ENCODE assay signal across 14 cellular contexts in the genomic region with DNA sequence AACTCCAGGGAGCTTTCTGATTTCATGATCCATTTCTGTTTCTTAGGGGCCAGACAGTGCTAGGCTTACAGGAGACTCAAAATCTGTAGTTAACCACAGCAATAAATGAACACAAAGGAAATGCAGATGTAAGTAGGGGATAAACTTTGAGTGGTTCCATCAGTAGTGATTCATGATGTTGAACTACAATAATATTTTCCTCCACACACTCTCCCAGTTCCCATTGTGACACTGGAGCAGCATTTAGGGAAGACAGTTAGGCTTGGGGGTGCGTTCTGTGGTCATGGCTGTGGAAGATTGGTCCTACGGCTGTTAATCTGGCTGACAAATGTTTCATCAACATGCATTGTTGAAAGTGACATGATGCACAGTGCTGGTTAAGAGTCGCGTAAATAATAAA.
DNase-seq lines count a peak whose midpoint lies in the region; ATAC-seq and TF ChIP-seq lines count a peak whose summit lies in the region.
"Had no signal": no experiment of that assay in that cellular context is flagged by ENCODE, and none has a peak within 500 bp of the region (broad histone marks: within the 10 kb centered on the region; RNA-seq: fewer than 3 reads in every experiment).

No MANE protein-coding gene starts in this region.

- intact Hi-C loops in Calu3 (cut with micrococcal nuclease; ENCODE audit: unreplicated experiment) (loop anchor here (10.0 kb wide), 1 partner anchor 194 kb away; no protein-coding TSS in a partner anchor), PC-3 (cut with micrococcal nuclease) (loop anchor here (5.0 kb wide), 2 partner anchors 146 to 289 kb away; no protein-coding TSS in a partner anchor), psoas muscle (cut with DNase I) (no loop called here)

- no peaks in the 10 kb centered on the region for H3K9me2 ChIP-seq in PC-3 (replicated peaks; ENCODE audit: low read length)

- H2AFZ ChIP-seq in PC-3 (ENCODE audit: low read length), result no peak overlapping the region
- H2AFZ ChIP-seq: PC-9 had no signal

- 94 to 97% methylated on average over 4 of the region's 4 CpGs for WGBS in endodermal cell (ENCODE audit: insufficient coverage in 1 of 2, insufficient read length in 1 of 2), 2 experiments
- 46 to 69% (median 54%) methylated on average over 4 of the region's 4 CpGs for WGBS in psoas muscle, 3 donors

- peak overlapping the region; percentile 36 for H3K4me3 ChIP-seq in PC-3 (ENCODE audit: low read length)
- H3K4me3 ChIP-seq in endodermal cell (ENCODE audit: low read length), result no peak overlapping the region
- H3K4me3 ChIP-seq in psoas muscle, result no peak overlapping the region
- H3K4me3 ChIP-seq: ascending aorta, PC-9 had no signal

- H3K36me3 ChIP-seq in PC-3 (ENCODE audit: low read depth, low read length) (peaks cover 19% of the 10 kb centered on the region), endodermal cell (ENCODE audit: control insufficient read depth, insufficient read depth, low read length) (peaks cover 23% of the 10 kb centered on the region), psoas muscle (ENCODE audit: insufficient read depth in 1 of 2, low read depth in 1 of 2) (no peaks in the 10 kb centered on the region)
- H3K36me3 ChIP-seq: ascending aorta had no signal

- TF ChIP-seq CTCF in Calu3 (IDR thresholded peaks at IDR 0.05; ENCODE audit: unreplicated experiment) (no peak), PC-3 (conservative IDR thresholded peaks at IDR 0.05; ENCODE audit: low read depth, low read length) (no peak), endodermal cell (conservative IDR thresholded peaks at IDR 0.05) (no peak), nephron (IDR thresholded peaks at IDR 0.05; ENCODE audit: unreplicated experiment in 3 of 3) (no peak), psoas muscle (IDR thresholded peaks at IDR 0.05) (no peak)

- POLR2A ChIA-PET in PC-3 (lab: Charles Lee; ENCODE audit: unreplicated experiment), result no interaction called here

- peak overlapping the region; percentile 46 for H3K4me3 Mint-ChIP-seq in Calu3 (ENCODE audit: low read depth, unreplicated experiment)
- H3K4me3 Mint-ChIP-seq in endodermal cell, result no peak overlapping the region
- H3K4me3 Mint-ChIP-seq in nephron, result peak overlapping the region in 1 of 3 experiments; percentile 21
- H3K4me3 Mint-ChIP-seq: activated T-cell treated with anti-CD3 and anti-CD28 coated beads, Interleukin-2, amount 50 U/mL, for 4 hours; CD8-positive, alpha-beta T cell; naive B cell had no signal

- H4K20me1 ChIP-seq in PC-3 (ENCODE audit: low read length), result peaks cover 68% of the 10 kb centered on the region

- H3K27ac ChIP-seq in PC-3 (ENCODE audit: low read length) (peak overlapping the region; percentile 95), endodermal cell (ENCODE audit: low read depth, low read length) (peak overlapping the region; percentile 54), psoas muscle (no peak overlapping the region)

- no peak for DNase-seq in Calu3
- peak; percentile 33 for DNase-seq in PC-3
- no peak for DNase-seq in endodermal cell
- no peak for DNase-seq in psoas muscle
- DNase-seq in H4 (ENCODE audit: low spot score), result no peak
- DNase-seq in activated CD4-positive, alpha-beta T cell treated with anti-CD3 and anti-CD28 coated beads for 4 hours, result no peak
- DNase-seq: activated T-cell treated with anti-CD3 and anti-CD28 coated beads, Interleukin-2, amount 50 U/mL, for 4 hours; CD8-positive, alpha-beta T cell; naive B cell; NCI-H2171 treated with DMSO at 0.1 percent for 48 hours had no signal

- H3K27ac Mint-ChIP-seq in Calu3 (ENCODE audit: unreplicated experiment) (peak overlapping the region; percentile 50), endodermal cell (no peak overlapping the region), nephron (peak overlapping the region; percentile 87 to 94 (median 91))
- H3K27ac Mint-ChIP-seq: CD8-positive, alpha-beta T cell; naive B cell had no signal

- H3K27me3 ChIP-seq in PC-3 (ENCODE audit: low read length) (no peaks in the 10 kb centered on the region), endodermal cell (ENCODE audit: control insufficient read depth, insufficient read depth, low read length, poor library complexity, severe bottlenecking) (no peaks in the 10 kb centered on the region), psoas muscle (ENCODE audit: insufficient read depth in 3 of 3, low read length in 2 of 3) (peaks cover 0 to 11% (median 0%) of the 10 kb centered on the region in 3 donors)

- H3K79me2 ChIP-seq in PC-3 (ENCODE audit: low read length), result peaks cover 88% of the 10 kb centered on the region

- BruUV-seq in Calu3 (replicated peaks; lab: Mats Ljungman, UMichigan), result no TSS peak
- TSS peak; percentile 1 for BruUV-seq in PC-3 (replicated peaks; lab: Mats Ljungman, UMichigan)

- no peaks in the 10 kb centered on the region for H3K9me3 Mint-ChIP-seq in Calu3 (ENCODE audit: low read depth, unreplicated experiment)
- H3K9me3 Mint-ChIP-seq in endodermal cell, result no peaks in the 10 kb centered on the region
- no peaks in the 10 kb centered on the region for H3K9me3 Mint-ChIP-seq in nephron
- H3K9me3 Mint-ChIP-seq: activated T-cell treated with anti-CD3 and anti-CD28 coated beads, Interleukin-2, amount 50 U/mL, for 4 hours; CD8-positive, alpha-beta T cell; naive B cell had no signal

- H3F3A ChIP-seq in PC-3 (ENCODE audit: low read length, unreplicated experiment), result peaks cover 47% of the 10 kb centered on the region

- H3K9me3 ChIP-seq in PC-3 (ENCODE audit: low read length), result no peaks in the 10 kb centered on the region
- H3K9me3 ChIP-seq in endodermal cell (ENCODE audit: control insufficient read depth, low read length), result no peaks in the 10 kb centered on the region
- no peaks in the 10 kb centered on the region for H3K9me3 ChIP-seq in psoas muscle
- H3K9me3 ChIP-seq: ascending aorta had no signal

- peaks cover 78% of the 10 kb centered on the region for H3K4me1 ChIP-seq in PC-3 (ENCODE audit: insufficient read depth, low read length)
- peaks cover 13% of the 10 kb centered on the region for H3K4me1 ChIP-seq in endodermal cell (ENCODE audit: control insufficient read depth, insufficient read depth, low read length)
- H3K4me1 ChIP-seq in psoas muscle, result peaks cover 15% of the 10 kb centered on the region

- H3K4me1 Mint-ChIP-seq in Calu3 (ENCODE audit: low read depth, unreplicated experiment) (peaks cover 91% of the 10 kb centered on the region), endodermal cell (peaks cover 40% of the 10 kb centered on the region), nephron (peaks cover 53% of the 10 kb centered on the region)

- ATAC-seq in PC-3, result peak; percentile 3
- no peak for ATAC-seq in psoas muscle
- no peak for ATAC-seq in HG02884 (IDR thresholded peaks at IDR 0.05; ENCODE audit: unreplicated experiment)
- ATAC-seq: activated T-cell treated with anti-CD3 and anti-CD28 coated beads, Interleukin-2, amount 50 U/mL, for 4 hours; CD8-positive, alpha-beta T cell had no signal

- H3K27me3 Mint-ChIP-seq in Calu3 (ENCODE audit: unreplicated experiment) (no peaks in the 10 kb centered on the region), endodermal cell (ENCODE audit: insufficient read depth) (no peaks in the 10 kb centered on the region), nephron (ENCODE audit: low read depth) (no peaks in the 10 kb centered on the region)

- H3K36me3 Mint-ChIP-seq in Calu3 (ENCODE audit: insufficient read depth, unreplicated experiment) (peaks cover 32% of the 10 kb centered on the region), endodermal cell (ENCODE audit: low read depth) (peaks cover 8% of the 10 kb centered on the region), nephron (ENCODE audit: low read depth) (peaks cover 28% of the 10 kb centered on the region)
- H3K36me3 Mint-ChIP-seq: CD8-positive, alpha-beta T cell; naive B cell had no signal

- H3K4me2 ChIP-seq in PC-3 (ENCODE audit: low read length), result peak overlapping the region; percentile 70
- H3K4me2 ChIP-seq: PC-9 had no signal

- H3K9ac ChIP-seq in PC-3 (ENCODE audit: low read length), result peak overlapping the region; percentile 62
- H3K9ac ChIP-seq in endodermal cell (ENCODE audit: extremely low read depth, low read length, poor library complexity, severe bottlenecking), result no peak overlapping the region

- CTCF ChIA-PET in Calu3 (lab: Charles Lee) (interaction anchor here (0.7 kb wide), 1 partner anchor 227 kb away, joined by 4 read pairs; no protein-coding TSS in a partner anchor), PC-3 (lab: Charles Lee) (no interaction called here)

Comparison
In these comparisons a context has a peak if more than half of its experiments do, and no peak if none do; other contexts are left out.
1. intact Hi-C loops: an anchor here in Calu3 (10.0 kb wide) and PC-3 (5.0 kb wide); none called in psoas muscle.